ENCODE assay signal across 1 cellular context in genomic region chr2:119490653-119491195, GRCh38.
TF ChIP-seq lines count a peak whose summit lies in the region.

No MANE protein-coding gene starts in this region.

TF ChIP-seq in HepG2, 621 proteins besides CTCF, POLR2A, EP300 and RAD21:
- no peak for TF ChIP-seq SMYD3 (CRISPR knock-in tag; IDR thresholded peaks at IDR 0.05)
- TF ChIP-seq ATF3 (CRISPR knock-in tag; IDR thresholded peaks at IDR 0.05), result peak; percentile 76
- peak; percentile 76 for TF ChIP-seq CEBPG (CRISPR knock-in tag; IDR thresholded peaks at IDR 0.05)
- peak; percentile 78 for TF ChIP-seq ATF7 (IDR thresholded peaks at IDR 0.05)
- TF ChIP-seq ATF7 (CRISPR knock-in tag; IDR thresholded peaks at IDR 0.05), result no peak
- TF ChIP-seq ZNF710 (CRISPR knock-in tag; IDR thresholded peaks at IDR 0.05; ENCODE audit: borderline replicate concordance), result 0 out of 2 replicates have a peak, but pooled peaks have one; percentile 18
- TF ChIP-seq, protein P1, sequence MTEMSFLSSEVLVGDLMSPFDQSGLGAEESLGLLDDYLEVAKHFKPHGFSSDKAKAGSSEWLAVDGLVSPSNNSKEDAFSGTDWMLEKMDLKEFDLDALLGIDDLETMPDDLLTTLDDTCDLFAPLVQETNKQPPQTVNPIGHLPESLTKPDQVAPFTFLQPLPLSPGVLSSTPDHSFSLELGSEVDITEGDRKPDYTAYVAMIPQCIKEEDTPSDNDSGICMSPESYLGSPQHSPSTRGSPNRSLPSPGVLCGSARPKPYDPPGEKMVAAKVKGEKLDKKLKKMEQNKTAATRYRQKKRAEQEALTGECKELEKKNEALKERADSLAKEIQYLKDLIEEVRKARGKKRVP (CRISPR knock-in tag; IDR thresholded peaks at IDR 0.05), result peak in 1 of 2 experiments; percentile 16; a peak in 1 of 4 replicates
- no peak for TF ChIP-seq EED (CRISPR knock-in tag; IDR thresholded peaks at IDR 0.05)
- TF ChIP-seq CEBPB (IDR thresholded peaks at IDR 0.05; ENCODE audit: borderline replicate concordance, low read depth, low read length), result peak; percentile 89
- 0 out of 2 replicates have a peak, but pooled peaks have one; percentile 19 for TF ChIP-seq HNF1B (CRISPR knock-in tag; IDR thresholded peaks at IDR 0.05)
